In genomic region chr7:2774935-2775334, GRCh38 we compare ENCODE assay signal across 16 cellular contexts.
DNase-seq lines count a peak whose midpoint lies in the region; ATAC-seq lines count a peak whose summit lies in the region.
"Had no signal": no experiment of that assay in that cellular context is flagged by ENCODE, and none has a peak within 500 bp of the region (broad histone marks: within the 10 kb centered on the region; RNA-seq: fewer than 3 reads in every experiment).

No MANE protein-coding gene starts in this region.

- H3K4me1 Mint-ChIP-seq in activated CD4-positive, alpha-beta T cell treated with anti-CD3 and anti-CD28 coated beads, Interleukin-2, amount 10 ng/mL, durations not matched to agents 24 days and 14 days, result peaks cover 44% of the 10 kb centered on the region
- peaks cover 37% of the 10 kb centered on the region for H3K4me1 Mint-ChIP-seq in activated T-helper 1 cell treated with anti-CD3 and anti-CD28 coated beads, Interleukin-12 subunit alpha, Interleukin-12 subunit beta, Interleukin-2, Interleukin-4 antibody, amounts not matched to agents 30 ng/mL and 10 ng/mL and 1 ng/mL, durations not matched to agents 14 hours and 24 hours and 36 hours (ENCODE audit: low read depth)
- peaks cover 29% of the 10 kb centered on the region for H3K4me1 Mint-ChIP-seq in memory B cell

- peaks cover 25% of the 10 kb centered on the region for H3K36me3 Mint-ChIP-seq in activated CD4-positive, alpha-beta T cell treated with anti-CD3 and anti-CD28 coated beads, Interleukin-2, amount 10 ng/mL, durations not matched to agents 24 days and 14 days (ENCODE audit: low read depth)
- H3K36me3 Mint-ChIP-seq in activated T-helper 1 cell treated with anti-CD3 and anti-CD28 coated beads, Interleukin-12 subunit alpha, Interleukin-12 subunit beta, Interleukin-2, Interleukin-4 antibody, amounts not matched to agents 30 ng/mL and 10 ng/mL and 1 ng/mL, durations not matched to agents 14 hours and 24 hours and 36 hours (ENCODE audit: low read depth), result peaks cover 19% of the 10 kb centered on the region
- peaks cover 17% of the 10 kb centered on the region for H3K36me3 Mint-ChIP-seq in memory B cell

- DNase-seq in activated CD4-positive, alpha-beta T cell treated with anti-CD3 and anti-CD28 coated beads, Interleukin-2, amount 10 ng/mL, durations not matched to agents 24 days and 14 days, result no peak
- no peak for DNase-seq in activated CD4-positive, alpha-beta T cell treated with anti-CD3 and anti-CD28 coated beads for 1 hour
- DNase-seq in activated T-helper 1 cell treated with anti-CD3 and anti-CD28 coated beads, Interleukin-12 subunit alpha, Interleukin-12 subunit beta, Interleukin-2, Interleukin-4 antibody, amounts not matched to agents 30 ng/mL and 10 ng/mL and 1 ng/mL, durations not matched to agents 14 hours and 24 hours and 36 hours (ENCODE audit: low spot score), result no peak
- no peak for DNase-seq in memory B cell (ENCODE audit: low spot score in 2 of 2)
- peak; percentile 49 for DNase-seq in superior temporal gyrus (ENCODE audit: extremely low spot score)
- no peak for DNase-seq in amygdala (lab: John Stamatoyannopoulos, UW)
- no peak for DNase-seq in SK-N-DZ (ENCODE audit: low spot score)
- DNase-seq: activated CD4-positive, alpha-beta memory T cell treated with anti-CD3 and anti-CD28 coated beads, Interleukin-2, amount 10 ng/mL, durations not matched to agents 7 days and 5 days; EL; GOT3; ovary; right cardiac atrium; stomach; T-helper 2 cell had no signal

- peak overlapping the region; percentile 13 for H3K27ac Mint-ChIP-seq in activated CD4-positive, alpha-beta T cell treated with anti-CD3 and anti-CD28 coated beads, Interleukin-2, amount 10 ng/mL, durations not matched to agents 24 days and 14 days
- peak overlapping the region; percentile 14 for H3K27ac Mint-ChIP-seq in activated T-helper 1 cell treated with anti-CD3 and anti-CD28 coated beads, Interleukin-12 subunit alpha, Interleukin-12 subunit beta, Interleukin-2, Interleukin-4 antibody, amounts not matched to agents 30 ng/mL and 10 ng/mL and 1 ng/mL, durations not matched to agents 14 hours and 24 hours and 36 hours
- peak overlapping the region; percentile 93 for H3K27ac Mint-ChIP-seq in memory B cell
- H3K27ac Mint-ChIP-seq: activated CD4-positive, alpha-beta memory T cell treated with anti-CD3 and anti-CD28 coated beads, Interleukin-2, amount 10 ng/mL, durations not matched to agents 7 days and 5 days had no signal

- peaks cover 14% of the 10 kb centered on the region for H3K9me3 Mint-ChIP-seq in activated CD4-positive, alpha-beta T cell treated with anti-CD3 and anti-CD28 coated beads, Interleukin-2, amount 10 ng/mL, durations not matched to agents 24 days and 14 days
- H3K9me3 Mint-ChIP-seq in activated T-helper 1 cell treated with anti-CD3 and anti-CD28 coated beads, Interleukin-12 subunit alpha, Interleukin-12 subunit beta, Interleukin-2, Interleukin-4 antibody, amounts not matched to agents 30 ng/mL and 10 ng/mL and 1 ng/mL, durations not matched to agents 14 hours and 24 hours and 36 hours, result no peaks in the 10 kb centered on the region
- no peaks in the 10 kb centered on the region for H3K9me3 Mint-ChIP-seq in memory B cell

- intact Hi-C loops in activated CD4-positive, alpha-beta T cell treated with anti-CD3 and anti-CD28 coated beads, Interleukin-2, amount 10 ng/mL, durations not matched to agents 24 days and 14 days (cut with micrococcal nuclease), result loop anchor here (5.0 to 10.0 kb wide), 3 partner anchors 67 to 320 kb away; partner anchors contain the start of gene GNA12
- intact Hi-C loops in activated T-helper 1 cell treated with anti-CD3 and anti-CD28 coated beads, Interleukin-12 subunit alpha, Interleukin-12 subunit beta, Interleukin-2, Interleukin-4 antibody, amounts not matched to agents 30 ng/mL and 10 ng/mL and 1 ng/mL, durations not matched to agents 14 hours and 24 hours and 36 hours (cut with micrococcal nuclease), result no loop called here

- ATAC-seq in memory B cell (ENCODE audit: low read depth) (no peak), HG02981 (IDR thresholded peaks at IDR 0.05; ENCODE audit: unreplicated experiment) (no peak)
- ATAC-seq: A549, right cardiac atrium had no signal

- H3K4me3 Mint-ChIP-seq in activated CD4-positive, alpha-beta T cell treated with anti-CD3 and anti-CD28 coated beads, Interleukin-2, amount 10 ng/mL, durations not matched to agents 24 days and 14 days, result no peak overlapping the region
- H3K4me3 Mint-ChIP-seq in activated T-helper 1 cell treated with anti-CD3 and anti-CD28 coated beads, Interleukin-12 subunit alpha, Interleukin-12 subunit beta, Interleukin-2, Interleukin-4 antibody, amounts not matched to agents 30 ng/mL and 10 ng/mL and 1 ng/mL, durations not matched to agents 14 hours and 24 hours and 36 hours, result no peak overlapping the region
- H3K4me3 Mint-ChIP-seq in memory B cell, result no peak overlapping the region
- H3K4me3 Mint-ChIP-seq: activated CD4-positive, alpha-beta memory T cell treated with anti-CD3 and anti-CD28 coated beads, Interleukin-2, amount 10 ng/mL, durations not matched to agents 7 days and 5 days had no signal

- H3K27me3 Mint-ChIP-seq in activated CD4-positive, alpha-beta T cell treated with anti-CD3 and anti-CD28 coated beads, Interleukin-2, amount 10 ng/mL, durations not matched to agents 24 days and 14 days, result no peaks in the 10 kb centered on the region
- no peaks in the 10 kb centered on the region for H3K27me3 Mint-ChIP-seq in activated T-helper 1 cell treated with anti-CD3 and anti-CD28 coated beads, Interleukin-12 subunit alpha, Interleukin-12 subunit beta, Interleukin-2, Interleukin-4 antibody, amounts not matched to agents 30 ng/mL and 10 ng/mL and 1 ng/mL, durations not matched to agents 14 hours and 24 hours and 36 hours (ENCODE audit: insufficient read depth)
- H3K27me3 Mint-ChIP-seq in memory B cell, result no peaks in the 10 kb centered on the region
- H3K27me3 Mint-ChIP-seq: activated CD4-positive, alpha-beta memory T cell treated with anti-CD3 and anti-CD28 coated beads, Interleukin-2, amount 10 ng/mL, durations not matched to agents 7 days and 5 days had no signal

Comparison
In these comparisons a context has a peak if more than half of its experiments do, and no peak if none do; other contexts are left out.
1. H3K27ac Mint-ChIP-seq: peak in every context shown above with its lines; median percentile 93 in memory B cell; 14 in activated T-helper 1 cell treated with anti-CD3 and anti-CD28 coated beads, Interleukin-12 subunit alpha, Interleukin-12 subunit beta, Interleukin-2, Interleukin-4 antibody, amounts not matched to agents 30 ng/mL and 10 ng/mL and 1 ng/mL, durations not matched to agents 14 hours and 24 hours and 36 hours; 13 in activated CD4-positive, alpha-beta T cell treated with anti-CD3 and anti-CD28 coated beads, Interleukin-2, amount 10 ng/mL, durations not matched to agents 24 days and 14 days.